In the genomic region with DNA sequence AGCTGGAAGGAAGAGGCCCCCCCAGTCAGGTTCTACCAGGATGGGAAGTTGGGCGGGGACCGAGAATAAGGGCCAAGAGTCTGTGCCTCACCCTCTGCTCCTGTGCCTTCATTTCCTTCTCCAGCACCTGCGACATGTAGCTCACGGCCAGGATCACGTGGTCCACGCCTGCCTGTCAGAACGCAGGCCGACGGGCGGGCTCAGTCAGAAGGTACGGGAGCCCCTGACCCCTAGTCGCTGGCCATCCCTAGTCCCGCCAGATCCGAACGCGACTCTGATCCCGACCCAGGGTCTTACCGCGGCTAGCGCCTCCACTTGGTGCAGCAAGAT, we compare ENCODE assay signal across 8 cellular contexts. TPM values are rescaled to one million over a fixed set of nuclear protein-coding genes. Genes with fewer than 3 reads are reported as not detected.
DNase-seq lines count a peak whose midpoint lies in the region; ATAC-seq and TF ChIP-seq lines count a peak whose summit lies in the region.

No MANE protein-coding gene starts in this region.

- no peaks in the 10 kb centered on the region for H3K9me3 ChIP-seq in effector memory CD4-positive, alpha-beta T cell (ENCODE audit: control insufficient read depth, low read length)
- no peaks in the 10 kb centered on the region for H3K9me3 ChIP-seq in mesodermal cell (ENCODE audit: control insufficient read depth, low read length)

- H3K4me3 ChIP-seq in GM12875 (ENCODE audit: low read depth, low read length), result peak overlapping the region; percentile 100
- peak overlapping the region; percentile 91 for H3K4me3 ChIP-seq in effector memory CD4-positive, alpha-beta T cell (ENCODE audit: insufficient read depth, low read depth, low read length, poor library complexity, severe bottlenecking)
- H3K4me3 ChIP-seq in mesodermal cell (ENCODE audit: extremely low read depth, insufficient read depth, low read length, poor library complexity, severe bottlenecking), result peak overlapping the region; percentile 100

- peaks cover 22% of the 10 kb centered on the region for H3K4me1 ChIP-seq in effector memory CD4-positive, alpha-beta T cell (ENCODE audit: control insufficient read depth, insufficient read depth, low read length, poor library complexity, severe bottlenecking)
- H3K4me1 ChIP-seq in mesodermal cell (ENCODE audit: control insufficient read depth, insufficient read depth, low read length, poor library complexity, severe bottlenecking), result peaks cover 9% of the 10 kb centered on the region

- H3K4me3 Mint-ChIP-seq in activated CD4-positive, alpha-beta memory T cell treated with anti-CD3 and anti-CD28 coated beads for 36 hours, result peak overlapping the region; percentile 96

- H3K27ac ChIP-seq in effector memory CD4-positive, alpha-beta T cell (ENCODE audit: insufficient read depth, low read length, poor library complexity, severe bottlenecking), result peak overlapping the region; percentile 95
- H3K27ac ChIP-seq in mesodermal cell (ENCODE audit: low read depth, low read length, severe bottlenecking), result peak overlapping the region; percentile 99

- H3K9me3 Mint-ChIP-seq in activated CD4-positive, alpha-beta memory T cell treated with anti-CD3 and anti-CD28 coated beads for 36 hours, result no peaks in the 10 kb centered on the region

- peaks cover 29% of the 10 kb centered on the region for H3K36me3 Mint-ChIP-seq in activated CD4-positive, alpha-beta memory T cell treated with anti-CD3 and anti-CD28 coated beads for 36 hours

- no peak for ATAC-seq in GM18861 (IDR thresholded peaks at IDR 0.05; ENCODE audit: unreplicated experiment)

- peaks cover 27% of the 10 kb centered on the region for H3K36me3 ChIP-seq in effector memory CD4-positive, alpha-beta T cell (ENCODE audit: control insufficient read depth, insufficient read depth, low read length)
- H3K36me3 ChIP-seq in mesodermal cell (ENCODE audit: control insufficient read depth, insufficient read depth, low read length), result peaks cover 62% of the 10 kb centered on the region

- peak overlapping the region; percentile 98 for H3K27ac Mint-ChIP-seq in activated CD4-positive, alpha-beta memory T cell treated with anti-CD3 and anti-CD28 coated beads for 36 hours

- no peaks in the 10 kb centered on the region for H3K27me3 Mint-ChIP-seq in activated CD4-positive, alpha-beta memory T cell treated with anti-CD3 and anti-CD28 coated beads for 36 hours

- H3K4me1 Mint-ChIP-seq in activated CD4-positive, alpha-beta memory T cell treated with anti-CD3 and anti-CD28 coated beads for 36 hours (ENCODE audit: low read depth), result peaks cover 35% of the 10 kb centered on the region

- 1 to 3% methylated on average over 19 to 20 of the region's 20 CpGs for WGBS in mesodermal cell (ENCODE audit: insufficient coverage in 2 of 2), 2 experiments

- CTCF ChIA-PET in activated CD4-positive, alpha-beta memory T cell treated with anti-CD3 and anti-CD28 coated beads for 36 hours (lab: Charles Lee), result interaction anchor here (0.9 to 1.5 kb wide), 3 partner anchors 80 to 184 kb away, joined by 3 to 4 read pairs (median 3); a partner anchor contains a TSS

- intact Hi-C loops in activated CD4-positive, alpha-beta memory T cell treated with anti-CD3 and anti-CD28 coated beads for 36 hours (cut with micrococcal nuclease), result no loop called here

- DNase-seq in MV-4-11 (lab: John Stamatoyannopoulos, UW), result peak; percentile 30
- peak; percentile 77 for DNase-seq in activated CD4-positive, alpha-beta memory T cell treated with anti-CD3 and anti-CD28 coated beads for 36 hours
- peak; percentile 27 to 56 (median 43) for DNase-seq in effector memory CD4-positive, alpha-beta T cell
- DNase-seq in stimulated activated CD8-positive, alpha-beta memory T cell treated with anti-CD3 and anti-CD28 coated beads, Interleukin-4, amount 100 ng/mL, for 24 hours (ENCODE audit: low read depth), result peak; percentile 33
- no peak for DNase-seq in epidermal melanocyte (ENCODE audit: insufficient read length, low spot score)

- no peak for TF ChIP-seq CTCF in GM12875 (IDR thresholded peaks at IDR 0.05; ENCODE audit: borderline replicate concordance, insufficient read depth, low read depth, low read length)

- POLR2A ChIA-PET in activated CD4-positive, alpha-beta memory T cell treated with anti-CD3 and anti-CD28 coated beads for 36 hours (lab: Charles Lee), result interaction anchor here (0.6 to 1.3 kb wide), 4 partner anchors 9 to 613 kb away, joined by 3 to 9 read pairs (median 4); no protein-coding TSS in a partner anchor

- H3K27me3 ChIP-seq in effector memory CD4-positive, alpha-beta T cell (replicated peaks; ENCODE audit: control insufficient read depth, insufficient read depth, low read length, poor library complexity, severe bottlenecking), result no peaks in the 10 kb centered on the region

RNA-seq across cellular contexts. Expression of a gene that starts 0.5 kb away (rescaled TPM):
- total RNA-seq in activated CD4-positive, alpha-beta memory T cell treated with anti-CD3 and anti-CD28 coated beads for 36 hours, result 10 to 100 TPM; 41.0 to 45.4 TPM
- polyA plus RNA-seq in mesodermal cell (2013, experiment 1 of 2), result 19.8 TPM
- polyA plus RNA-seq in mesodermal cell (2013, experiment 2 of 2), result 18.3 TPM

RNA-seq across cellular contexts. Expression of a gene that starts 3.8 kb away (rescaled TPM):
- total RNA-seq in activated CD4-positive, alpha-beta memory T cell treated with anti-CD3 and anti-CD28 coated beads for 36 hours, result not detected
- 1.5 TPM for polyA plus RNA-seq in mesodermal cell (2013, experiment 1 of 2)
- polyA plus RNA-seq in mesodermal cell (2013, experiment 2 of 2), result 1.3 TPM

RNA-seq across cellular contexts. Expression of a gene that starts 33.9 kb away (rescaled TPM):
- 10 to 100 TPM; 21.0 to 29.7 TPM for total RNA-seq in activated CD4-positive, alpha-beta memory T cell treated with anti-CD3 and anti-CD28 coated beads for 36 hours
- 31.5 TPM for polyA plus RNA-seq in mesodermal cell (2013, experiment 1 of 2)
- polyA plus RNA-seq in mesodermal cell (2013, experiment 2 of 2), result 28.6 TPM

RNA-seq across cellular contexts. Expression of a gene that starts 34.0 kb away (rescaled TPM):
- total RNA-seq in activated CD4-positive, alpha-beta memory T cell treated with anti-CD3 and anti-CD28 coated beads for 36 hours, result 1 to 10 TPM; 8.1 to 8.2 TPM
- 23.6 TPM for polyA plus RNA-seq in mesodermal cell (2013, experiment 1 of 2)
- polyA plus RNA-seq in mesodermal cell (2013, experiment 2 of 2), result 17.3 TPM

RNA-seq across cellular contexts. Expression of a gene that starts 49.1 kb away (rescaled TPM):
- total RNA-seq in activated CD4-positive, alpha-beta memory T cell treated with anti-CD3 and anti-CD28 coated beads for 36 hours, result 100 to 1,000 TPM; 141 to 143 TPM
- 98.9 TPM for polyA plus RNA-seq in mesodermal cell (2013, experiment 1 of 2)
- 81.4 TPM for polyA plus RNA-seq in mesodermal cell (2013, experiment 2 of 2)
